8 cellular contexts compared by ENCODE assay signal in genomic region chr11:65354265-65355012, GRCh38. TPM values are rescaled to one million over a fixed set of nuclear protein-coding genes. Genes with fewer than 3 reads are reported as not detected.
DNase-seq lines count a peak whose midpoint lies in the region; ATAC-seq and TF ChIP-seq lines count a peak whose summit lies in the region.

TSS of gene TIGD3 (plus strand) at chr11:65354751. CDS start at chr11:65355809, 1,058 bp downstream.

- H3K9ac ChIP-seq in HUES48 (ENCODE audit: low read depth, low read length), result no peak within 1 kb of the TSS
- H3K9ac ChIP-seq in endodermal cell (ENCODE audit: extremely low read depth, low read length, poor library complexity, severe bottlenecking), result peak within 1 kb of the TSS; percentile 6

- intact Hi-C loops in Caco-2 (cut with micrococcal nuclease; ENCODE audit: unreplicated experiment), result loop anchor here (1.0 kb wide), 1 partner anchor 21 kb away; the partner anchor contains the start of gene DPF2

- TF ChIP-seq CTCF in Caco-2 (IDR thresholded peaks at IDR 0.05; ENCODE audit: insufficient read depth in 1 of 2, low read depth in 1 of 2, low read length in 1 of 2, severe bottlenecking in 1 of 2, unreplicated experiment in 1 of 2), result no peak
- no peak for TF ChIP-seq CTCF in endodermal cell (conservative IDR thresholded peaks at IDR 0.05)
- no peak for TF ChIP-seq CTCF in mesothelial cell of epicardium (IDR thresholded peaks at IDR 0.05; ENCODE audit: unreplicated experiment)

- H3K27me3 Mint-ChIP-seq in Caco-2 (ENCODE audit: insufficient read depth, unreplicated experiment), result no peaks in the 10 kb centered on the region
- peaks cover 38% of the 10 kb centered on the region for H3K27me3 Mint-ChIP-seq in endodermal cell (ENCODE audit: insufficient read depth)
- H3K27me3 Mint-ChIP-seq in mesothelial cell of epicardium (ENCODE audit: low read depth), result peaks cover 24% of the 10 kb centered on the region

- ATAC-seq in GM21390 (IDR thresholded peaks at IDR 0.05; ENCODE audit: unreplicated experiment), result peak; percentile 83

- POLR2A ChIA-PET in Caco-2 (lab: Charles Lee), result interaction anchor here (0.5 kb wide), 1 partner anchor 40 kb away, joined by 3 read pairs; no protein-coding TSS in a partner anchor

- DNase-seq in Caco-2, result peak; percentile 98 to 99
- peak; percentile 88 for DNase-seq in NOMO-1 treated with dmso at 0.1 percent for 144 hours (lab: John Stamatoyannopoulos, UW; ENCODE audit: unreplicated experiment)
- DNase-seq in activated CD8-positive, alpha-beta memory T cell treated with anti-CD3 and anti-CD28 coated beads, Interleukin-2, amount 50 U/mL, for 1 hour (ENCODE audit: extremely low read depth), result peak; percentile 90
- peak; percentile 99 for DNase-seq in endodermal cell
- DNase-seq in mesothelial cell of epicardium (ENCODE audit: low spot score in 2 of 2, unreplicated experiment in 2 of 2), result peak; percentile 95 to 98
- DNase-seq in stimulated activated CD8-positive, alpha-beta memory T cell treated with anti-CD3 and anti-CD28 coated beads, Interleukin-15, amount 100 ng/mL, for 24 hours (ENCODE audit: low read depth), result peak; percentile 91

- BruUV-seq in Caco-2 (replicated peaks; lab: Mats Ljungman, UMichigan), result no TSS peak

- H3K9me3 ChIP-seq in Caco-2, result no peaks in the 10 kb centered on the region
- no peaks in the 10 kb centered on the region for H3K9me3 ChIP-seq in HUES48 (ENCODE audit: control insufficient read depth, insufficient read depth, low read length)
- no peaks in the 10 kb centered on the region for H3K9me3 ChIP-seq in endodermal cell (ENCODE audit: control insufficient read depth, low read length)

- H3K27me3 ChIP-seq in Caco-2 (replicated peaks; ENCODE audit: control insufficient read depth, insufficient read depth, low read length) (no peaks in the 10 kb centered on the region), HUES48 (ENCODE audit: control insufficient read depth, insufficient read depth, low read length) (peaks cover 25% of the 10 kb centered on the region), endodermal cell (ENCODE audit: control insufficient read depth, insufficient read depth, low read length, poor library complexity, severe bottlenecking) (peaks cover 26% of the 10 kb centered on the region)

- H3K4me3 ChIP-seq in Caco-2 (ENCODE audit: low read depth, low read length) (peak within 1 kb of the TSS; percentile 62), HUES48 (ENCODE audit: low read depth, low read length) (peak within 1 kb of the TSS; percentile 97), endodermal cell (ENCODE audit: low read length) (peak within 1 kb of the TSS; percentile 80)

- 0 to 2% methylated on average over 34 to 79 of the region's 79 CpGs for WGBS in endodermal cell (ENCODE audit: insufficient coverage in 1 of 2, insufficient read length in 1 of 2), 2 experiments

- H3K4me1 Mint-ChIP-seq in Caco-2 (ENCODE audit: low read depth, unreplicated experiment), result peaks cover 38% of the 10 kb centered on the region
- H3K4me1 Mint-ChIP-seq in endodermal cell, result peaks cover 11% of the 10 kb centered on the region
- H3K4me1 Mint-ChIP-seq in mesothelial cell of epicardium, result peaks cover 17% of the 10 kb centered on the region

- CTCF ChIA-PET in Caco-2 (lab: Charles Lee), result interaction anchor here (0.5 to 1.6 kb wide), 7 partner anchors 12 to 284 kb away, joined by 3 to 8 read pairs (median 4); partner anchors contain the start of gene DPF2

- H3K27ac ChIP-seq in HUES48 (ENCODE audit: low read depth, low read length) (peak within 1 kb of the TSS; percentile 50), endodermal cell (ENCODE audit: low read depth, low read length) (peak within 1 kb of the TSS; percentile 59)

- H3K36me3 ChIP-seq in Caco-2 (ENCODE audit: control insufficient read depth, insufficient read depth, low read length) (peaks cover 1% of the 10 kb centered on the region), HUES48 (ENCODE audit: control insufficient read depth, insufficient read depth, low read length) (peaks cover 32% of the 10 kb centered on the region), endodermal cell (ENCODE audit: control insufficient read depth, insufficient read depth, low read length) (peaks cover 36% of the 10 kb centered on the region)

- H3K4me1 ChIP-seq in Caco-2 (peaks cover 28% of the 10 kb centered on the region), HUES48 (ENCODE audit: control insufficient read depth, insufficient read depth, low read length) (peaks cover 6% of the 10 kb centered on the region; the same call in 1 of the 2 replicates), endodermal cell (ENCODE audit: control insufficient read depth, insufficient read depth, low read length) (no peaks in the 10 kb centered on the region)

- H3K9me3 Mint-ChIP-seq in Caco-2 (ENCODE audit: unreplicated experiment) (no peaks in the 10 kb centered on the region), endodermal cell (no peaks in the 10 kb centered on the region), mesothelial cell of epicardium (no peaks in the 10 kb centered on the region)

- H3K27ac Mint-ChIP-seq in Caco-2 (ENCODE audit: unreplicated experiment), result peak within 1 kb of the TSS; percentile 87
- H3K27ac Mint-ChIP-seq in endodermal cell, result peak within 1 kb of the TSS; percentile 6
- peak within 1 kb of the TSS; percentile 83 for H3K27ac Mint-ChIP-seq in mesothelial cell of epicardium

- H3K4me3 Mint-ChIP-seq in Caco-2 (ENCODE audit: unreplicated experiment) (peak within 1 kb of the TSS; percentile 94), endodermal cell (peak within 1 kb of the TSS; percentile 65), mesothelial cell of epicardium (peak within 1 kb of the TSS; percentile 76)

- H3K36me3 Mint-ChIP-seq in Caco-2 (ENCODE audit: insufficient read depth, unreplicated experiment), result peaks cover 50% of the 10 kb centered on the region
- H3K36me3 Mint-ChIP-seq in endodermal cell (ENCODE audit: low read depth), result peaks cover 17% of the 10 kb centered on the region
- H3K36me3 Mint-ChIP-seq in mesothelial cell of epicardium, result peaks cover 10% of the 10 kb centered on the region

RNA-seq across cellular contexts. Expression of gene TIGD3, which starts in this region (rescaled TPM):
- total RNA-seq in Caco-2 (2022), result 3.0 and 3.2 TPM in 2 replicates
- total RNA-seq in endodermal cell, result 1 to 10 TPM in 1 of 2 donors, under 1 TPM in 1; 0.99 to 1.0 TPM
- polyA plus RNA-seq in endodermal cell (2013, experiment 1 of 2), result 2.1 TPM
- 1.7 TPM for polyA plus RNA-seq in endodermal cell (2013, experiment 2 of 2)
- 0.49 to 0.75 TPM (median 0.60 TPM) in 3 replicates for total RNA-seq in mesothelial cell of epicardium

Comparison
In these comparisons a context has a peak if more than half of its experiments do, and no peak if none do; other contexts are left out.
1. Peak in every context shown above with its lines: DNase-seq, ATAC-seq, H3K4me3 ChIP-seq and H3K27ac ChIP-seq.
2. Peak in DNase-seq in mesothelial cell of epicardium; RNA of the gene not detected or under 1 TPM.
3. H3K27ac Mint-ChIP-seq: peak in every context shown above with its lines; median percentile 87 in Caco-2; 83 in mesothelial cell of epicardium; 6 in endodermal cell.